ENCODE assay signal across 8 cellular contexts in genomic region chr10:35387768-35388167, GRCh38. TPM values are rescaled to one million over a fixed set of nuclear protein-coding genes. Genes with fewer than 3 reads are reported as not detected.
DNase-seq lines count a peak whose midpoint lies in the region; ATAC-seq, FAIRE-seq and TF ChIP-seq lines count a peak whose summit lies in the region.

No MANE protein-coding gene starts in this region.

- no peaks in the 10 kb centered on the region for H3F3A ChIP-seq in Loucy (ENCODE audit: low read depth)

- H2AFZ ChIP-seq in Loucy (ENCODE audit: low read length), result no peak overlapping the region
- no peak overlapping the region for H2AFZ ChIP-seq in keratinocyte (ENCODE audit: control insufficient read depth, low read length)

- TF ChIP-seq CTCF in Loucy (conservative IDR thresholded peaks at IDR 0.05; ENCODE audit: low read length) (no peak), keratinocyte (optimal IDR thresholded peaks at IDR 0.05 in 1 of 3, IDR thresholded peaks at IDR 0.05 in 1 of 3, conservative IDR thresholded peaks at IDR 0.05 in 1 of 3; ENCODE audit: extremely low read depth in 1 of 3, insufficient read depth in 2 of 3, low read length in 3 of 3) (no peak)

- peaks cover 19% of the 10 kb centered on the region for H3K36me3 Mint-ChIP-seq in activated CD8-positive, alpha-beta memory T cell treated with anti-CD3 and anti-CD28 coated beads, Interleukin-2, amount 10 ng/mL, durations not matched to agents 7 days and 5 days

- H3K9me1 ChIP-seq in keratinocyte (ENCODE audit: control insufficient read depth, extremely low read depth, insufficient read depth, low read length), result no peaks in the 10 kb centered on the region

- peak; percentile 79 for FAIRE-seq in keratinocyte (lab: Jason Lieb, UNC)

- H3K9me3 Mint-ChIP-seq in activated CD8-positive, alpha-beta memory T cell treated with anti-CD3 and anti-CD28 coated beads, Interleukin-2, amount 10 ng/mL, durations not matched to agents 7 days and 5 days (ENCODE audit: low read depth), result peaks cover 14% of the 10 kb centered on the region

- H3K4me3 ChIP-seq in Loucy (ENCODE audit: low read length, poor library complexity, severe bottlenecking), result peak overlapping the region; percentile 26
- H3K4me3 ChIP-seq in keratinocyte (ENCODE audit: control insufficient read depth in 2 of 3, extremely low read depth in 1 of 3, insufficient read depth in 2 of 3, low read depth in 1 of 3, low read length in 3 of 3), result no peak overlapping the region

- peaks cover 49% of the 10 kb centered on the region for H3K4me1 ChIP-seq in Loucy (ENCODE audit: insufficient read depth, low read length, poor library complexity, severe bottlenecking)
- peaks cover 29% of the 10 kb centered on the region for H3K4me1 ChIP-seq in keratinocyte (ENCODE audit: control insufficient read depth, extremely low read depth, insufficient read depth, low read length)

- H3K36me3 ChIP-seq in Loucy (ENCODE audit: insufficient read depth, low read length) (no peaks in the 10 kb centered on the region), keratinocyte (ENCODE audit: control insufficient read depth in 2 of 2, extremely low read depth in 1 of 2, insufficient read depth in 2 of 2, low read length in 2 of 2) (no peaks in the 10 kb centered on the region)

- H3K9ac ChIP-seq in Loucy (ENCODE audit: low read depth, low read length, poor library complexity, severe bottlenecking), result peak overlapping the region; percentile 59
- no peak overlapping the region for H3K9ac ChIP-seq in keratinocyte (ENCODE audit: control insufficient read depth, extremely low read depth, insufficient read depth, low read length)

- H3K4me2 ChIP-seq in Loucy (ENCODE audit: low read depth, low read length, poor library complexity, severe bottlenecking) (peak overlapping the region; percentile 61), keratinocyte (ENCODE audit: control insufficient read depth, extremely low read depth, insufficient read depth, low read depth, low read length) (no peak overlapping the region)

- H3K4me1 Mint-ChIP-seq in activated CD8-positive, alpha-beta memory T cell treated with anti-CD3 and anti-CD28 coated beads, Interleukin-2, amount 10 ng/mL, durations not matched to agents 7 days and 5 days, result peaks cover 5% of the 10 kb centered on the region

- H3K79me2 ChIP-seq in Loucy (ENCODE audit: insufficient read depth, low read length) (peaks cover 99% of the 10 kb centered on the region), keratinocyte (ENCODE audit: control insufficient read depth, insufficient read depth, low read length) (peaks cover 81% of the 10 kb centered on the region)

- H3K27me3 ChIP-seq in Loucy (ENCODE audit: insufficient read depth, low read length, poor library complexity, severe bottlenecking) (no peaks in the 10 kb centered on the region), keratinocyte (ENCODE audit: control insufficient read depth, extremely low read depth, insufficient read depth, low read length) (no peaks in the 10 kb centered on the region)

- no peaks in the 10 kb centered on the region for H4K20me1 ChIP-seq in Loucy (ENCODE audit: insufficient read depth, low read length, poor library complexity, severe bottlenecking)
- H4K20me1 ChIP-seq in keratinocyte (ENCODE audit: control insufficient read depth, extremely low read depth, insufficient read depth, low read length), result peaks cover 9% of the 10 kb centered on the region

- ATAC-seq in GM18511 (IDR thresholded peaks at IDR 0.05; ENCODE audit: unreplicated experiment), result peak; percentile 92
- ATAC-seq in HG02571 (IDR thresholded peaks at IDR 0.05; ENCODE audit: unreplicated experiment), result peak; percentile 55
- no peak for ATAC-seq in activated CD8-positive, alpha-beta memory T cell treated with anti-CD3 and anti-CD28 coated beads, Interleukin-2, amount 10 ng/mL, durations not matched to agents 7 days and 5 days

- no peaks in the 10 kb centered on the region for H3K27me3 Mint-ChIP-seq in activated CD8-positive, alpha-beta memory T cell treated with anti-CD3 and anti-CD28 coated beads, Interleukin-2, amount 10 ng/mL, durations not matched to agents 7 days and 5 days

- H3K27ac ChIP-seq in keratinocyte (ENCODE audit: control insufficient read depth, insufficient read depth, low read length), result no peak overlapping the region

- no peak for TF ChIP-seq POLR2A in erythroblast (IDR thresholded peaks at IDR 0.05; ENCODE audit: low read length)

- H3K9me3 ChIP-seq in Loucy (ENCODE audit: insufficient read depth, low read depth, low read length), result no peaks in the 10 kb centered on the region
- H3K9me3 ChIP-seq in keratinocyte (ENCODE audit: control insufficient read depth, low read depth, low read length), result no peaks in the 10 kb centered on the region

- no peak overlapping the region for H3K27ac Mint-ChIP-seq in activated CD8-positive, alpha-beta memory T cell treated with anti-CD3 and anti-CD28 coated beads, Interleukin-2, amount 10 ng/mL, durations not matched to agents 7 days and 5 days

- no peaks in the 10 kb centered on the region for H3K9me2 ChIP-seq in Loucy (replicated peaks; ENCODE audit: low read depth, low read length)

- DNase-seq in keratinocyte (ENCODE audit: low read depth, low spot score) (no peak), activated T-cell treated with anti-CD3 and anti-CD28 coated beads for 4 hours (no peak), erythroblast (lab: John Stamatoyannopoulos, UW) (no peak), hippocampal formation (lab: John Stamatoyannopoulos, UW) (no peak)
- DNase-seq in activated CD8-positive, alpha-beta memory T cell treated with anti-CD3 and anti-CD28 coated beads, Interleukin-2, amount 10 ng/mL, durations not matched to agents 7 days and 5 days, result no peak

- CTCF ChIA-PET in activated CD8-positive, alpha-beta memory T cell treated with anti-CD3 and anti-CD28 coated beads, Interleukin-2, amount 10 ng/mL, durations not matched to agents 7 days and 5 days (lab: Charles Lee), result no interaction called here

- dilution Hi-C loops in keratinocyte (cut with MboI; ENCODE audit: extremely low pct_ligation_motif_present, low sequenced_read_pairs), result no loop called here

- H3K4me3 Mint-ChIP-seq in activated CD8-positive, alpha-beta memory T cell treated with anti-CD3 and anti-CD28 coated beads, Interleukin-2, amount 10 ng/mL, durations not matched to agents 7 days and 5 days, result no peak overlapping the region

RNA-seq across cellular contexts. Expression of gene CCNY, which starts 51.5 kb away (rescaled TPM):
- 40.0 to 58.9 TPM (median 50.1 TPM) in 3 replicates for polyA plus RNA-seq in keratinocyte
- polyA plus RNA-seq in keratinocyte (2011; ENCODE audit: low read depth), result 35.0 TPM
- 31.8 and 49.0 TPM in 2 replicates for polyA plus RNA-seq in keratinocyte (2011; cell fraction: cytosol; rRNA removed)
- polyA plus RNA-seq in keratinocyte (2011; cell fraction: nucleus; rRNA removed), result 23.3 and 29.5 TPM in 2 replicates
- polyA plus RNA-seq in keratinocyte (2012; ENCODE audit: low replicate concordance), result 26.6 and 39.8 TPM in 2 replicates
- polyA minus RNA-seq in keratinocyte, result 29.2 to 69.7 TPM (median 55.5 TPM) in 3 replicates
- 27.0 TPM for polyA minus RNA-seq in keratinocyte (2011; cell fraction: cytosol; rRNA and poly(A)+ RNA removed)
- 15.9 and 27.5 TPM in 2 replicates for polyA minus RNA-seq in keratinocyte (2011; cell fraction: nucleus; rRNA and poly(A)+ RNA removed)
- 10 to 100 TPM; 47.0 to 51.5 TPM for total RNA-seq in activated CD8-positive, alpha-beta memory T cell treated with anti-CD3 and anti-CD28 coated beads, Interleukin-2, amount 10 ng/mL, durations not matched to agents 7 days and 5 days
